9 cellular contexts compared by ENCODE assay signal in the genomic region with DNA sequence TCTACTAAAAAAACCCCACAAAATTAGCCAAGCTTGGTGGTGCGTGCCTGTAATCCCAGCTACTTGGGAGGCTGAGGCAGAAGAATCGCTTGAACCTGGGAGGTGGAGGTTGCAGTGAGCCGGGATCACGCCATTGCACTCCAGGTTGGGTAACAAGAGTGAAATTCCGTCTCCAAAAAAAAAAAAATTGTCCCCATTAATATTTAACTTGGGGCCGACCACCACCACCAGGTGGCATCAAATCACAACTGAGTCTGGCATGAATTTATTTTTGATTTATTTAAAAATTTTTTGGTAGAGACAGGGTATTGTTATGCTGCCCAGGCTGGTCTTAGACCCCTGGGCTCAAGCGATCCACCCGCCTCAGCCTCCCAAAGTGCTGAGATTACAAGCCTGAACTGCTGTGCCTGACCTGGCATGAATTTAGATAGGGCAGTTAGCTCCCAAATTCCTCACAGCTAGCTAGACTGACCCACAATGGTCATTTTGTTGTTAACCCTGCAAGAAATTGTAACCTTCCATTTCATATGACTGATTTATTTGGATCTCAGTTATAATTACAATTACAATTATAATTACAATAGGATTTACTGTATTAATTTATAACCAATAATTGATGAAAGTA. TPM values are rescaled to one million over a fixed set of nuclear protein-coding genes. Genes with fewer than 3 reads are reported as not detected.
DNase-seq lines count a peak whose midpoint lies in the region; ATAC-seq and TF ChIP-seq lines count a peak whose summit lies in the region.
"Had no signal": no experiment of that assay in that cellular context is flagged by ENCODE, and none has a peak within 500 bp of the region (broad histone marks: within the 10 kb centered on the region; RNA-seq: fewer than 3 reads in every experiment).

No MANE protein-coding gene starts in this region.

- intact Hi-C loops in ovary (cut with DNase I), result no loop called here

- H3K36me3 ChIP-seq in ovary, result no peaks in the 10 kb centered on the region

- DNase-seq in activated gamma-delta T cell treated with Interleukin-2 at 50 U/mL for 16 hours (peak; percentile 19), activated gamma-delta T cell (lab: John Stamatoyannopoulos, UW) (no peak), NCI-H526 treated with DMSO at 0.1 percent for 48 hours (lab: John Stamatoyannopoulos, UW) (peak; percentile 17), chondrocyte (ENCODE audit: low spot score) (no peak), ovary (peak in 4 of 5 donors; percentile 20 to 53 (median 38))
- no peak for DNase-seq in activated CD4-positive, CD25-positive, alpha-beta regulatory T cell (lab: John Stamatoyannopoulos, UW)

- TF ChIP-seq CTCF in chondrocyte (IDR thresholded peaks at IDR 0.05), result peak; percentile 85
- TF ChIP-seq CTCF in ovary (IDR thresholded peaks at IDR 0.05), result peak in 2 of 3 donors; percentile 12 to 29

- H3K4me3 Mint-ChIP-seq in chondrocyte (ENCODE audit: unreplicated experiment), result no peak overlapping the region

- no peaks in the 10 kb centered on the region for H3K27me3 Mint-ChIP-seq in chondrocyte (ENCODE audit: low read depth)

- TF ChIP-seq POLR2A in ovary (IDR thresholded peaks at IDR 0.05), result no peak

- WGBS in ovary, 3 donors, result 34 to 42% (median 37%) methylated on average over 8 of the region's 8 CpGs

- no peaks in the 10 kb centered on the region for H3K27me3 ChIP-seq in ovary

- ATAC-seq in GM21528 (IDR thresholded peaks at IDR 0.05; ENCODE audit: low FRiP score, unreplicated experiment), result no peak
- ATAC-seq in HG03108 (IDR thresholded peaks at IDR 0.05; ENCODE audit: unreplicated experiment), result no peak
- ATAC-seq: activated naive CD4-positive, alpha-beta T cell treated with anti-CD3 and anti-CD28 coated beads, Interleukin-2, amount 50 U/mL, for 72 hours had no signal

- H3K27ac Mint-ChIP-seq in chondrocyte (ENCODE audit: unreplicated experiment), result no peak overlapping the region
- H3K27ac Mint-ChIP-seq: activated naive CD4-positive, alpha-beta T cell treated with anti-CD3 and anti-CD28 coated beads, Interleukin-2, amount 50 U/mL, for 72 hours had no signal

- H3K27ac ChIP-seq in ovary, result no peak overlapping the region

- peaks cover 9% of the 10 kb centered on the region for H3K4me1 Mint-ChIP-seq in chondrocyte (ENCODE audit: low read depth)

- H3K4me3 ChIP-seq in ovary, result no peak overlapping the region

- TF ChIP-seq EP300 in ovary (IDR thresholded peaks at IDR 0.05), result no peak

- H3K9me3 ChIP-seq in ovary, result no peaks in the 10 kb centered on the region

- no peaks in the 10 kb centered on the region for H3K4me1 ChIP-seq in ovary (ENCODE audit: insufficient read depth)

- no peaks in the 10 kb centered on the region for H3K9me3 Mint-ChIP-seq in chondrocyte (ENCODE audit: low read depth)
- H3K9me3 Mint-ChIP-seq: activated naive CD4-positive, alpha-beta T cell treated with anti-CD3 and anti-CD28 coated beads, Interleukin-2, amount 50 U/mL, for 72 hours had no signal

- no peaks in the 10 kb centered on the region for H3K36me3 Mint-ChIP-seq in chondrocyte (ENCODE audit: low read depth)
- H3K36me3 Mint-ChIP-seq: activated naive CD4-positive, alpha-beta T cell treated with anti-CD3 and anti-CD28 coated beads, Interleukin-2, amount 50 U/mL, for 72 hours had no signal

RNA-seq across cellular contexts. Expression of a gene that starts 17.1 kb away (rescaled TPM):
- total RNA-seq in chondrocyte, result 3.1 to 3.9 TPM (median 3.6 TPM) in 3 replicates
- 1 to 10 TPM in 6 of 7 donors, under 1 TPM in 1; 0.83 to 4.1 (median 3.0) TPM for total RNA-seq in ovary
- 1 to 10 TPM in 1 of 2 donors, under 1 TPM in 1; 0.61 to 1.0 TPM for polyA plus RNA-seq in ovary

Comparison
In these comparisons a context has a peak if more than half of its experiments do, and no peak if none do; other contexts are left out.
1. DNase-seq: peak in activated gamma-delta T cell treated with Interleukin-2 at 50 U/mL for 16 hours (single experiment), NCI-H526 treated with DMSO at 0.1 percent for 48 hours (single experiment) and ovary (4 of 5); none in activated gamma-delta T cell (single experiment), chondrocyte (single experiment) and activated CD4-positive, CD25-positive, alpha-beta regulatory T cell (0 of 4).